Comparison of ENCODE assay signal across 1 cellular context in genomic region chr17:43092891-43093290, GRCh38.
TF ChIP-seq lines count a peak whose summit lies in the region.

No MANE protein-coding gene starts in this region.

TF ChIP-seq in HEK293, 187 proteins besides CTCF, POLR2A, EP300 and RAD21 (continued from another document):
- TF ChIP-seq ZNF19 (tag by site-specific recombination; IDR thresholded peaks at IDR 0.05; ENCODE audit: low read depth), result no peak
